ENCODE assay signal across 14 cellular contexts in the genomic region with DNA sequence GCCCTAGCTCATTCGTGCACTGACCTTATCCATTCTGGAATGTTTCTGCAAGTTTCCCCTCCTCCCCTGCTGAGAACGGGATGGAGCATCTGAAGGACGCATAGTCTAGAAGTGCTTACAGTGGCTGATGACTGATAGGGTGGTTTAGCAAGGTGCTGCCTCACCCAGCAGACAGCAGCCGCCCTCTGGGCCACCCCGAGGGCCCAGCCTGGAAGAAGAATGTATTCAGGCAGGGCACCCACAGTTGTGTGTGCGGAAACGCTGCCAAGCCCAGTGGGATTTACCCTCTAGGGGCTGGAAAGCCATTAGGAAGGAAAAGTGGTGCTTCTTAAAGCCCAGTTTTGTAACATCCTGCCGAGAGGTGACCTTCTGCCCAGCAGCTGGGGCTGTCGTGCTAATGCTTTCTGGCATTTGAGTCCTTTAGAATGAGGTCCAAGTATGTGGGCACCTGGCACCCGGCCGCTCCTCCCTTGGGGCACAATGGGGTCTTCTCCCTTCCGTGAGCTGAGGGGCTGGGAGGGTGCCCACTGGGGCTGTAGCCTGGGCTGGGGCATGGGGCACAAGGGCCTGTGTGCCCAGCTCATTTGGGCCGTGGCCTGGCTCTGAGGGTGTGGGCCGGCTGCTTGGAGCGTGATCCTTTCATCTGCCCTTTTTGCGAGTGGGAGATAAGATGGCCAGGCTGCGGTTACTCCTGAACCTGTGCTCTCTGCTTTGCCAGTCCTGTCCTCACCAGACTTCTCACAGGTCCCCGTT. TPM values are rescaled to one million over a fixed set of nuclear protein-coding genes. Genes with fewer than 3 reads are reported as not detected.
DNase-seq lines count a peak whose midpoint lies in the region; ATAC-seq, FAIRE-seq and TF ChIP-seq lines count a peak whose summit lies in the region.
"Had no signal": no experiment of that assay in that cellular context is flagged by ENCODE, and none has a peak within 500 bp of the region (broad histone marks: within the 10 kb centered on the region; RNA-seq: fewer than 3 reads in every experiment).

No MANE protein-coding gene starts in this region.

- TF ChIP-seq CTCF in gastroesophageal sphincter (IDR thresholded peaks at IDR 0.05) (no peak), sigmoid colon (IDR thresholded peaks at IDR 0.05) (no peak)

- H3K27ac ChIP-seq in gastroesophageal sphincter (peak overlapping the region in 3 of 4 donors; percentile 50 to 77 (median 68)), sigmoid colon (peak overlapping the region in 3 of 4 donors; percentile 35 to 60 (median 59))
- no peak overlapping the region for H3K27ac ChIP-seq in CD4-positive, alpha-beta memory T cell (ENCODE audit: low read depth, low read length)

- CTCF ChIA-PET in CD4-positive, alpha-beta memory T cell (lab: Charles Lee; ENCODE audit: partially characterized antibody), result no interaction called here

- no peaks in the 10 kb centered on the region for H3K36me3 Mint-ChIP-seq in CD4-positive, alpha-beta memory T cell
- H3K36me3 Mint-ChIP-seq: activated naive CD8-positive, alpha-beta T cell had no signal

- no peak overlapping the region for H3K4me3 Mint-ChIP-seq in CD4-positive, alpha-beta memory T cell
- H3K4me3 Mint-ChIP-seq: activated naive CD8-positive, alpha-beta T cell had no signal

- ATAC-seq in gastroesophageal sphincter, result no peak

- peaks cover 4 to 11% of the 10 kb centered on the region in 2 donors for H3K27me3 Mint-ChIP-seq in CD4-positive, alpha-beta memory T cell

- H3K27me3 ChIP-seq in gastroesophageal sphincter (peaks cover 23% of the 10 kb centered on the region), sigmoid colon (no peaks in the 10 kb centered on the region)
- no peaks in the 10 kb centered on the region for H3K27me3 ChIP-seq in CD4-positive, alpha-beta memory T cell (ENCODE audit: insufficient read depth, low read length)

- no peaks in the 10 kb centered on the region for H3K4me1 Mint-ChIP-seq in CD4-positive, alpha-beta memory T cell

- intact Hi-C loops in sigmoid colon (cut with DNase I), result no loop called here
- intact Hi-C loops in CD4-positive, alpha-beta memory T cell (cut with micrococcal nuclease), result no loop called here

- no peak overlapping the region for H3K4me3 ChIP-seq in gastroesophageal sphincter
- H3K4me3 ChIP-seq in sigmoid colon, result no peak overlapping the region
- no peak overlapping the region for H3K4me3 ChIP-seq in CD4-positive, alpha-beta memory T cell (ENCODE audit: low read length in 2 of 2)

- POLR2A ChIA-PET in CD4-positive, alpha-beta memory T cell (lab: Charles Lee; ENCODE audit: partially characterized antibody), result no interaction called here

- TF ChIP-seq POLR2A in gastroesophageal sphincter (IDR thresholded peaks at IDR 0.05) (no peak), sigmoid colon (IDR thresholded peaks at IDR 0.05) (no peak)

- no peak for FAIRE-seq in GM19239 (lab: Jason Lieb, UNC)

- peak; percentile 63 for DNase-seq in EL
- peak; percentile 21 for DNase-seq in T1000 (lab: John Stamatoyannopoulos, UW)
- no peak for DNase-seq in sigmoid colon
- DNase-seq in GM19239 (ENCODE audit: insufficient read length, low spot score), result no peak
- DNase-seq in amygdala (lab: John Stamatoyannopoulos, UW), result no peak
- DNase-seq in CD4-positive, alpha-beta memory T cell, result no peak
- DNase-seq in activated CD8-positive, alpha-beta memory T cell treated with anti-CD3 and anti-CD28 coated beads, Interleukin-2, amount 50 U/mL, for 48 hours, result no peak
- DNase-seq: activated CD8-positive, alpha-beta memory T cell treated with anti-CD3 and anti-CD28 coated beads for 24 hours; COR-L47; effector CD4-positive, alpha-beta T cell; stimulated activated naive CD4-positive, alpha-beta T cell had no signal

- H3K27ac Mint-ChIP-seq in CD4-positive, alpha-beta memory T cell, result no peak overlapping the region
- H3K27ac Mint-ChIP-seq: activated naive CD8-positive, alpha-beta T cell had no signal

- 63 to 80% methylated on average over 1 to 5 of the region's 18 CpGs for WGBS in gastroesophageal sphincter (ENCODE audit: low coverage in 1 of 2), 2 donors
- 66 to 81% methylated on average over 18 of the region's 18 CpGs for WGBS in sigmoid colon, 2 donors

- H3K9me3 Mint-ChIP-seq in CD4-positive, alpha-beta memory T cell, result no peaks in the 10 kb centered on the region

- TF ChIP-seq EP300 in gastroesophageal sphincter (IDR thresholded peaks at IDR 0.05), result no peak
- no peak for TF ChIP-seq EP300 in sigmoid colon (IDR thresholded peaks at IDR 0.05)

- H3K9me3 ChIP-seq in gastroesophageal sphincter (no peaks in the 10 kb centered on the region), sigmoid colon (no peaks in the 10 kb centered on the region)
- no peaks in the 10 kb centered on the region for H3K9me3 ChIP-seq in CD4-positive, alpha-beta memory T cell (ENCODE audit: control insufficient read depth in 1 of 2, low read length in 2 of 2)

- H3K4me1 ChIP-seq in gastroesophageal sphincter (peaks cover 0 to 66% (median 4%) of the 10 kb centered on the region in 3 donors), sigmoid colon (peaks cover 0 to 49% (median 37%) of the 10 kb centered on the region in 4 donors)
- H3K4me1 ChIP-seq in CD4-positive, alpha-beta memory T cell (ENCODE audit: insufficient read depth, low read length), result no peaks in the 10 kb centered on the region

- peaks cover 0 to 17% of the 10 kb centered on the region in 2 donors for H3K36me3 ChIP-seq in gastroesophageal sphincter
- H3K36me3 ChIP-seq in sigmoid colon, result peaks cover 0 to 3% (median 0%) of the 10 kb centered on the region in 4 donors
- no peaks in the 10 kb centered on the region for H3K36me3 ChIP-seq in CD4-positive, alpha-beta memory T cell (ENCODE audit: insufficient read depth, low read length)

RNA-seq across cellular contexts. Expression of a gene that starts 14.4 kb away (rescaled TPM):
- total RNA-seq in gastroesophageal sphincter (100 to 1,000 TPM; 241 to 597 (median 382) TPM), sigmoid colon (100 to 1,000 TPM; 123 to 230 (median 205) TPM)
- polyA plus RNA-seq in sigmoid colon, result 10 to 100 TPM in 2 of 3 donors, 1 to 10 TPM in 1; 9.0 to 43.6 (median 33.0) TPM
- total RNA-seq in CD4-positive, alpha-beta memory T cell, result not detected
- not detected for polyA plus RNA-seq in CD4-positive, alpha-beta memory T cell
- total RNA-seq: T-helper 2 cell treated with Interferon-gamma antibody and Interleukin-4, amounts not matched to agents 100 ng/mL and 5 ng/mL, for 36 hours had no signal

Comparison
In these comparisons a context has a peak if more than half of its experiments do, and no peak if none do; other contexts are left out.
1. DNase-seq: peak in EL (single experiment) and T1000 (single experiment); none in sigmoid colon (single experiment), GM19239 (single experiment), amygdala (0 of 56), CD4-positive, alpha-beta memory T cell (0 of 5) and activated CD8-positive, alpha-beta memory T cell treated with anti-CD3 and anti-CD28 coated beads, Interleukin-2, amount 50 U/mL, for 48 hours (single experiment).
2. RNA of a gene that starts 14.4 kb away (total RNA-seq): 241 to 597 TPM in gastroesophageal sphincter and 123 to 230 TPM in sigmoid colon; not detected in CD4-positive, alpha-beta memory T cell; every median in the first group is over 100 times any median in the second.